Comparison of ENCODE assay signal across 2 cellular contexts in genomic region chr7:28112883-28113540, GRCh38.
A peak's percentile ranks its signal among the peaks of the same experiment; 100 is the strongest.
TF ChIP-seq lines count a peak whose summit lies in the region.

No MANE protein-coding gene starts in this region.

TF ChIP-seq in HEK293, 187 proteins besides CTCF, POLR2A, EP300 and RAD21 (continued from another document):
- TF ChIP-seq PRDM10 (tag by site-specific recombination; IDR thresholded peaks at IDR 0.05), result 0 out of 2 replicates have a peak, but pooled peaks have one; percentile 2
- TF ChIP-seq SCRT2 (tag by site-specific recombination; IDR thresholded peaks at IDR 0.05), result peak; percentile 46
- no peak for TF ChIP-seq ZNF248 (tag by site-specific recombination; IDR thresholded peaks at IDR 0.05)
- no peak for TF ChIP-seq REST (tag by site-specific recombination; IDR thresholded peaks at IDR 0.05)
- peak; percentile 3; the same call in 1 of the 2 replicates for TF ChIP-seq ZFP69B (tag by site-specific recombination; IDR thresholded peaks at IDR 0.05)
- TF ChIP-seq SP2 (tag by site-specific recombination; IDR thresholded peaks at IDR 0.05), result no peak
- no peak for TF ChIP-seq ZNF449 (tag by site-specific recombination; IDR thresholded peaks at IDR 0.05)
- no peak for TF ChIP-seq ZNF529 (tag by site-specific recombination; IDR thresholded peaks at IDR 0.05; ENCODE audit: insufficient replicate concordance)
- no peak for TF ChIP-seq HOXA7 (CRISPR knock-in tag; IDR thresholded peaks at IDR 0.05; ENCODE audit: borderline replicate concordance)
- TF ChIP-seq ZNF837 (tag by site-specific recombination; IDR thresholded peaks at IDR 0.05), result no peak
- no peak for TF ChIP-seq TRIM28 (IDR thresholded peaks at IDR 0.05; ENCODE audit: borderline replicate concordance, low read length)

TF ChIP-seq in SK-N-SH, 30 proteins besides CTCF, POLR2A, EP300 and RAD21 (continued from another document):
- TF ChIP-seq REST (IDR thresholded peaks at IDR 0.05; ENCODE audit: low read depth, low read length) (no peak), NFIC (IDR thresholded peaks at IDR 0.05; ENCODE audit: borderline replicate concordance) (no peak), ZBTB33 (IDR thresholded peaks at IDR 0.05; ENCODE audit: borderline replicate concordance, low read depth) (no peak), MXI1 (IDR thresholded peaks at IDR 0.05; ENCODE audit: low read depth, low read length) (no peak; the same call in 1 of the 2 replicates), FOXM1 (IDR thresholded peaks at IDR 0.05; ENCODE audit: low read depth) (no peak), SIN3A (IDR thresholded peaks at IDR 0.05; ENCODE audit: borderline replicate concordance, low read depth, low read length) (no peak)
